24 cellular contexts compared by ENCODE assay signal in the genomic region with DNA sequence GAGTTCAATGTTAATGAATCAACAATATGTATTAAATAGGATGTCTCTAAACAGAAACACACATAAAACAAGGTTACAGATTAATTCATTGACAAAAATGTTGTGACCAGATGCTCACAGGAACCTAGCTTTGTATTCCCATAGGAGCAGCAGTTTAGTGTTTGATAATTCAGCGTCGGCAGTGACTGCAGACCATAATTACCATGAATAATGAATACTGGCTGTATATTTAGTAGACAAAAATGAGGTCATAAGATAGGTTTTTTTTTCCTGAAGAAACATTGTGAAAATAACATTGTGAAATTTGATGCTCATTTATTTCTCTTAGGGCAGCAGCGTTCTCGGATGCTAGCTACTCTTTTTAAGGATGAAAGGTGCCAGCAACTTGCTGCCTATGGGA. TPM values are rescaled to one million over a fixed set of nuclear protein-coding genes. Genes with fewer than 3 reads are reported as not detected.
"Had no signal": no experiment of that assay in that cellular context is flagged by ENCODE, and none has a peak within 500 bp of the region (broad histone marks: within the 10 kb centered on the region; RNA-seq: fewer than 3 reads in every experiment).

No MANE protein-coding gene starts in this region.

- H3K4me1 Mint-ChIP-seq: activated CD4-positive, alpha-beta T cell treated with anti-CD3 and anti-CD28 coated beads, Interleukin-2, amount 10 ng/mL, durations not matched to agents 7 days and 5 days; activated CD8-positive, alpha-beta memory T cell treated with anti-CD3 and anti-CD28 coated beads, Interleukin-2, amount 10 ng/mL, durations not matched to agents 7 days and 5 days; activated naive CD4-positive, alpha-beta T cell treated with anti-CD3 and anti-CD28 coated beads, Interleukin-2, amount 10 ng/mL, durations not matched to agents 7 days and 5 days; naive B cell; neural crest cell had no signal

- H3K4me3 ChIP-seq: body of pancreas, cardiac muscle cell, left lung, lung, testis, uterus had no signal

- H3K36me3 ChIP-seq: uterus had no signal

- H3K27me3 Mint-ChIP-seq: activated CD4-positive, alpha-beta T cell treated with anti-CD3 and anti-CD28 coated beads, Interleukin-2, amount 10 ng/mL, durations not matched to agents 7 days and 5 days; activated CD8-positive, alpha-beta memory T cell treated with anti-CD3 and anti-CD28 coated beads, Interleukin-2, amount 10 ng/mL, durations not matched to agents 7 days and 5 days; activated CD8-positive, alpha-beta T cell treated with anti-CD3 and anti-CD28 coated beads for 36 hours; activated naive CD4-positive, alpha-beta T cell treated with anti-CD3 and anti-CD28 coated beads, Interleukin-2, amount 10 ng/mL, durations not matched to agents 7 days and 5 days; naive B cell had no signal

- H3K9me3 ChIP-seq: body of pancreas, left lung, testis, uterus had no signal

- H3K27ac Mint-ChIP-seq: activated CD4-positive, alpha-beta T cell treated with anti-CD3 and anti-CD28 coated beads, Interleukin-2, amount 10 ng/mL, durations not matched to agents 7 days and 5 days; activated CD8-positive, alpha-beta memory T cell treated with anti-CD3 and anti-CD28 coated beads, Interleukin-2, amount 10 ng/mL, durations not matched to agents 7 days and 5 days; activated CD8-positive, alpha-beta T cell treated with anti-CD3 and anti-CD28 coated beads for 36 hours; activated naive CD4-positive, alpha-beta T cell treated with anti-CD3 and anti-CD28 coated beads, Interleukin-2, amount 10 ng/mL, durations not matched to agents 7 days and 5 days had no signal

- H3K27ac ChIP-seq: body of pancreas, cardiac muscle cell, epithelial cell of prostate, foreskin keratinocyte, left lung, testis, uterus, WERI-Rb-1 had no signal

- H3K27me3 ChIP-seq: body of pancreas, cardiac muscle cell, foreskin keratinocyte, left lung, testis, uterus had no signal

- H3K4me1 ChIP-seq: body of pancreas, left lung, testis, uterus had no signal

- H3K9me3 Mint-ChIP-seq: activated CD4-positive, alpha-beta T cell treated with anti-CD3 and anti-CD28 coated beads, Interleukin-2, amount 10 ng/mL, durations not matched to agents 7 days and 5 days; activated CD8-positive, alpha-beta T cell treated with anti-CD3 and anti-CD28 coated beads for 36 hours; activated naive CD4-positive, alpha-beta T cell treated with anti-CD3 and anti-CD28 coated beads, Interleukin-2, amount 10 ng/mL, durations not matched to agents 7 days and 5 days; naive B cell; neural crest cell had no signal

- H3K4me3 Mint-ChIP-seq: activated CD4-positive, alpha-beta T cell treated with anti-CD3 and anti-CD28 coated beads, Interleukin-2, amount 10 ng/mL, durations not matched to agents 7 days and 5 days; activated CD8-positive, alpha-beta memory T cell treated with anti-CD3 and anti-CD28 coated beads, Interleukin-2, amount 10 ng/mL, durations not matched to agents 7 days and 5 days; activated CD8-positive, alpha-beta T cell treated with anti-CD3 and anti-CD28 coated beads for 36 hours; activated naive CD4-positive, alpha-beta T cell treated with anti-CD3 and anti-CD28 coated beads, Interleukin-2, amount 10 ng/mL, durations not matched to agents 7 days and 5 days; naive B cell; neural crest cell had no signal

- DNase-seq: activated CD4-positive, alpha-beta T cell treated with anti-CD3 and anti-CD28 coated beads, Interleukin-2, amount 10 ng/mL, durations not matched to agents 7 days and 5 days; activated CD4-positive, CD25-positive, alpha-beta regulatory T cell treated with anti-CD3 and anti-CD28 coated beads, Interleukin-2, amount 50 U/mL, for 72 hours; activated CD8-positive, alpha-beta memory T cell treated with anti-CD3 and anti-CD28 coated beads, Interleukin-2, amount 10 ng/mL, durations not matched to agents 7 days and 5 days; activated CD8-positive, alpha-beta T cell treated with anti-CD3 and anti-CD28 coated beads for 36 hours; activated effector memory CD4-positive, alpha-beta T cell treated with anti-CD3 and anti-CD28 coated beads, Interleukin-2, amount 50 U/mL, for 16 hours; activated naive CD4-positive, alpha-beta T cell treated with anti-CD3 and anti-CD28 coated beads, Interleukin-2, amount 10 ng/mL, durations not matched to agents 7 days and 5 days; activated T-cell treated with anti-CD3 and anti-CD28 coated beads for 4 hours; body of pancreas; cortex of kidney; foreskin keratinocyte; kidney glomerular epithelial cell; left lung; naive B cell; occipital lobe; stimulated activated CD4-positive, alpha-beta T cell treated with anti-CD3 and anti-CD28 coated beads, Interleukin-4, amount 100 ng/mL, for 1 hour; stimulated activated naive CD4-positive, alpha-beta T cell; testis; trophoblast cell; uterus; WERI-Rb-1 had no signal

- ATAC-seq: activated CD8-positive, alpha-beta memory T cell treated with anti-CD3 and anti-CD28 coated beads, Interleukin-2, amount 10 ng/mL, durations not matched to agents 7 days and 5 days; activated CD8-positive, alpha-beta T cell treated with anti-CD3 and anti-CD28 coated beads for 36 hours; body of pancreas; foreskin keratinocyte; left lung had no signal

RNA-seq across cellular contexts. Expression of a gene that starts 51.8 kb away (rescaled TPM):
- total RNA-seq: cardiac muscle cell had no signal
